ENCODE assay signal across 20 cellular contexts in the genomic region with DNA sequence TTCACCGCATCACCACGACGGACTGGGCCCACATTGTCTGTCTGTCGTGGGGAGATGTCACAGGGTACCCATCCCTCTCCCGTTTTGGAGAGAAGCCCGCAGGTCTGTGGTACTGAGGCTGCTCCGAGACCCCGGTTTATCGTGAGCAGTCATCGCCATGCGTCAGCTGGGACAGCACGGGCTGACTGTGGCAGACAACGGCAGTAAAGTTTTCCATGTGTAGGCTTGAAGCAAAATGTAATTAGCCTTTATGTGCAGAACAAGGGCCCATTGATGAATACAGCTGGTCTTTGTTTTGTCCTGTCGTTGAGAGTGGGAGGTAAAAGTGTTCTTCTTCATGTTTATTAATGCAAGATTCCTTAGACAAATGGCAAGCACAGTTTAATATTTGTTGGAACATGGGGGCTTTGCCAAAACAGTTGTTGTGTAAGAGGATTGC.
DNase-seq lines count a peak whose midpoint lies in the region; ATAC-seq and TF ChIP-seq lines count a peak whose summit lies in the region.
"Had no signal": no experiment of that assay in that cellular context is flagged by ENCODE, and none has a peak within 500 bp of the region (broad histone marks: within the 10 kb centered on the region; RNA-seq: fewer than 3 reads in every experiment).

No MANE protein-coding gene starts in this region.

- no peak overlapping the region for H3K23ac ChIP-seq in IMR-90 (ENCODE audit: low read depth, low read length)

- H3K9ac ChIP-seq in IMR-90 (ENCODE audit: low read depth, low read length): no peak overlapping the region

- peak overlapping the region; percentile 65 for H2AK9ac ChIP-seq in IMR-90 (replicated peaks; ENCODE audit: low read depth, low read length, poor library complexity)

- POLR2A ChIA-PET in IMR-90 (lab: Charles Lee; ENCODE audit: unreplicated experiment): no interaction called here

- peak overlapping the region; percentile 57 for H4K91ac ChIP-seq in IMR-90 (ENCODE audit: insufficient read depth, low read depth, low read length)

- H3K27me3 ChIP-seq in IMR-90 (ENCODE audit: control insufficient read depth, insufficient read depth, low read length): no peaks in the 10 kb centered on the region
- H3K27me3 ChIP-seq: left lung had no signal

- TF ChIP-seq CTCF in IMR-90 (conservative IDR thresholded peaks at IDR 0.05; ENCODE audit: low read depth, low read length): no peak

- no peak overlapping the region; the same call in 1 of the 3 replicates for H2BK15ac ChIP-seq in IMR-90 (ENCODE audit: low read depth, low read length)

- intact Hi-C loops in IMR-90 (cut with micrococcal nuclease) (no loop called here), sciatic nerve (cut with DNase I) (no loop called here)

- peak overlapping the region; percentile 25; the same call in 1 of the 2 replicates for H3K14ac ChIP-seq in IMR-90 (replicated peaks; ENCODE audit: low read depth, low read length)

- H3K9me1 ChIP-seq in IMR-90 (ENCODE audit: insufficient read depth, low read length): peaks cover 20% of the 10 kb centered on the region

- ATAC-seq in IMR-90 (ENCODE audit: low read depth) (no peak), sciatic nerve (peak; percentile 87), GM21423 (IDR thresholded peaks at IDR 0.05; ENCODE audit: unreplicated experiment) (no peak)
- ATAC-seq: activated CD8-positive, alpha-beta memory T cell treated with anti-CD3 and anti-CD28 coated beads, Interleukin-2, amount 10 ng/mL, durations not matched to agents 7 days and 5 days; K562; left lung; natural killer cell had no signal

- TF ChIP-seq RAD21 in IMR-90 (IDR thresholded peaks at IDR 0.05; ENCODE audit: low read length): no peak

- H2BK5ac ChIP-seq in IMR-90 (ENCODE audit: low read depth, low read length, poor library complexity, severe bottlenecking): peak overlapping the region; percentile 29

- peak overlapping the region; percentile 42; the same call in 1 of the 2 replicates for H2BK20ac ChIP-seq in IMR-90 (ENCODE audit: low read depth, low read length)

- peak overlapping the region; percentile 27; the same call in 1 of the 2 replicates for H3K18ac ChIP-seq in IMR-90 (ENCODE audit: low read depth, low read length)

- CTCF ChIA-PET in IMR-90 (lab: Yijun Ruan, JAX): no interaction called here

- H4K5ac ChIP-seq in IMR-90 (ENCODE audit: low read depth, low read length): peak overlapping the region; percentile 1; the same call in 1 of the 2 replicates

- peaks cover 33% of the 10 kb centered on the region for H3K4me1 ChIP-seq in IMR-90 (ENCODE audit: control insufficient read depth, insufficient read depth, low read length)

- H3K4me2 ChIP-seq in IMR-90 (ENCODE audit: low read depth, low read length): no peak overlapping the region

- DNase-seq in IMR-90 (peak; percentile 15), inferior parietal cortex (ENCODE audit: extremely low spot score) (peak; percentile 74), sciatic nerve (ENCODE audit: low spot score) (peak; percentile 75), NOMO-1 treated with dmso at 0.1 percent for 144 hours (lab: John Stamatoyannopoulos, UW; ENCODE audit: unreplicated experiment) (no peak), ureter (ENCODE audit: low spot score) (no peak), activated gamma-delta T cell (lab: John Stamatoyannopoulos, UW) (no peak)
- DNase-seq: activated B cell treated with CpG ODN at 0.5 μM for 24 hours; activated CD8-positive, alpha-beta memory T cell treated with anti-CD3 and anti-CD28 coated beads, Interleukin-2, amount 10 ng/mL, durations not matched to agents 7 days and 5 days; AML-193; DMS53; glutamatergic neuron; GOT3; left lung; natural killer cell; NCI-H1436 treated with DMSO at 0.1 percent for 48 hours; NCI-H345 had no signal

- H3K36me3 ChIP-seq in IMR-90 (ENCODE audit: control insufficient read depth, insufficient read depth, low read length): peaks cover 20% of the 10 kb centered on the region

- no peak overlapping the region for H3K4me3 ChIP-seq in IMR-90 (ENCODE audit: insufficient read depth, low read depth, low read length)
- H3K4me3 ChIP-seq: K562, left lung, skin epidermis had no signal

- H2AFZ ChIP-seq in IMR-90 (replicated peaks; ENCODE audit: low read length, poor library complexity): no peak overlapping the region

- no peak for TF ChIP-seq POLR2A in IMR-90 (IDR thresholded peaks at IDR 0.05; ENCODE audit: low read depth, low read length)

- peak overlapping the region; percentile 6 to 54; a peak in 2 of 4 replicates for H4K8ac ChIP-seq in IMR-90 (ENCODE audit: low read depth in 2 of 2, low read length in 2 of 2)

- peak overlapping the region; percentile 69 for H3K4ac ChIP-seq in IMR-90 (ENCODE audit: low read depth, low read length)

- peak overlapping the region; percentile 32 for H2BK120ac ChIP-seq in IMR-90 (ENCODE audit: low read depth, low read length)

- dilution Hi-C loops in IMR-90 (cut with HindIII; ENCODE audit: low sequenced_read_pairs, unreplicated experiment): no loop called here

- BruUV-seq in IMR-90 (replicated peaks; lab: Mats Ljungman, UMichigan): no TSS peak

- H3K56ac ChIP-seq in IMR-90 (ENCODE audit: extremely low read depth, insufficient read depth, low read length): no peak overlapping the region

- 89% methylated on average over 4 of the region's 14 CpGs; no CpG with 5 or more reads in 1 of the 2 experiments for WGBS in IMR-90 (ENCODE audit: extremely low coverage in 2 of 2, insufficient read length in 1 of 2), 2 experiments

- H4K20me1 ChIP-seq in IMR-90 (ENCODE audit: insufficient read depth, low read length): no peaks in the 10 kb centered on the region

- H3K79me1 ChIP-seq in IMR-90 (ENCODE audit: low read depth in 1 of 2, low read length in 2 of 2): peaks cover 24 to 50% of the 10 kb centered on the region in 2 experiments

- in situ Hi-C loops in IMR-90 (cut with MboI; ENCODE audit: low sequenced_read_pairs): no loop called here

- H3K27ac ChIP-seq in IMR-90 (ENCODE audit: insufficient read depth, low read length): peak overlapping the region; percentile 73; the same call in 1 of the 2 replicates
- H3K27ac ChIP-seq in cingulate gyrus (ENCODE audit: low read depth, low read length): peak overlapping the region; percentile 78
- H3K27ac ChIP-seq: left lung, skin epidermis had no signal

- peak overlapping the region; percentile 84; the same call in 1 of the 2 replicates for H2AK5ac ChIP-seq in IMR-90 (ENCODE audit: low read depth, low read length)

- no peaks in the 10 kb centered on the region for H3K9me3 ChIP-seq in IMR-90 (ENCODE audit: control insufficient read depth, insufficient read depth, low read length)
- H3K9me3 ChIP-seq: left lung had no signal

TF ChIP-seq in IMR-90, 13 proteins besides CTCF, POLR2A, EP300 and RAD21:
- TF ChIP-seq BHLHE40 (IDR thresholded peaks at IDR 0.05; ENCODE audit: low read depth, low read length) (no peak), RFX5 (IDR thresholded peaks at IDR 0.05; ENCODE audit: low read depth, low read length) (no peak), FOS (IDR thresholded peaks at IDR 0.05; ENCODE audit: low read depth, low read length) (no peak), SMC3 (IDR thresholded peaks at IDR 0.05; ENCODE audit: low read depth, low read length) (no peak), MAZ (IDR thresholded peaks at IDR 0.05; ENCODE audit: borderline replicate concordance, low read depth, low read length) (no peak), CHD1 (IDR thresholded peaks at IDR 0.05; ENCODE audit: low read depth, low read length) (no peak), MAFK (IDR thresholded peaks at IDR 0.05; ENCODE audit: low read depth, low read length) (no peak), CEBPB (IDR thresholded peaks at IDR 0.05; ENCODE audit: low read depth, low read length) (no peak), MXI1 (IDR thresholded peaks at IDR 0.05; ENCODE audit: borderline replicate concordance, low read depth, low read length) (no peak), NFE2L2 (IDR thresholded peaks at IDR 0.05; ENCODE audit: low read depth, low read length) (no peak)
- TF ChIP-seq, protein P1, sequence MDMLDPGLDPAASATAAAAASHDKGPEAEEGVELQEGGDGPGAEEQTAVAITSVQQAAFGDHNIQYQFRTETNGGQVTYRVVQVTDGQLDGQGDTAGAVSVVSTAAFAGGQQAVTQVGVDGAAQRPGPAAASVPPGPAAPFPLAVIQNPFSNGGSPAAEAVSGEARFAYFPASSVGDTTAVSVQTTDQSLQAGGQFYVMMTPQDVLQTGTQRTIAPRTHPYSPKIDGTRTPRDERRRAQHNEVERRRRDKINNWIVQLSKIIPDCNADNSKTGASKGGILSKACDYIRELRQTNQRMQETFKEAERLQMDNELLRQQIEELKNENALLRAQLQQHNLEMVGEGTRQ (IDR thresholded peaks at IDR 0.05; ENCODE audit: low read depth, low read length): no peak
- TF ChIP-seq, protein P2, sequence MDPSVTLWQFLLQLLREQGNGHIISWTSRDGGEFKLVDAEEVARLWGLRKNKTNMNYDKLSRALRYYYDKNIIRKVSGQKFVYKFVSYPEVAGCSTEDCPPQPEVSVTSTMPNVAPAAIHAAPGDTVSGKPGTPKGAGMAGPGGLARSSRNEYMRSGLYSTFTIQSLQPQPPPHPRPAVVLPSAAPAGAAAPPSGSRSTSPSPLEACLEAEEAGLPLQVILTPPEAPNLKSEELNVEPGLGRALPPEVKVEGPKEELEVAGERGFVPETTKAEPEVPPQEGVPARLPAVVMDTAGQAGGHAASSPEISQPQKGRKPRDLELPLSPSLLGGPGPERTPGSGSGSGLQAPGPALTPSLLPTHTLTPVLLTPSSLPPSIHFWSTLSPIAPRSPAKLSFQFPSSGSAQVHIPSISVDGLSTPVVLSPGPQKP (IDR thresholded peaks at IDR 0.05; ENCODE audit: borderline replicate concordance, low read depth, low read length): no peak

Comparison
In these comparisons a context has a peak if more than half of its experiments do, and no peak if none do; other contexts are left out.
1. DNase-seq: peak in IMR-90 (single experiment), inferior parietal cortex (single experiment) and sciatic nerve (single experiment); none in NOMO-1 treated with dmso at 0.1 percent for 144 hours (single experiment), ureter (single experiment) and activated gamma-delta T cell (single experiment).